ENCODE assay signal across 8 cellular contexts in genomic region chr5:94618493-94619328, GRCh38. TPM values are rescaled to one million over a fixed set of nuclear protein-coding genes. Genes with fewer than 3 reads are reported as not detected.
DNase-seq lines count a peak whose midpoint lies in the region; FAIRE-seq and TF ChIP-seq lines count a peak whose summit lies in the region.

KIAA0825 (minus strand) TSS chr5:94618604; CDS start chr5:94537126, 81,478 bp downstream.
SLF1 (plus strand) TSS chr5:94618669; CDS start chr5:94628811, 10,142 bp downstream.

- DNase-seq in ELR (ENCODE audit: low read depth) (peak; percentile 92), H54 (ENCODE audit: insufficient read length, low spot score) (peak; percentile 65), activated gamma-delta T cell (lab: John Stamatoyannopoulos, UW) (peak; percentile 62), foreskin fibroblast (peak; percentile 84 to 95), neural crest cell (ENCODE audit: low read depth, low spot score) (peak; percentile 73), stomach (peak; percentile 90)

- no peaks in the 10 kb centered on the region for H3K9me2 ChIP-seq in Loucy (replicated peaks; ENCODE audit: low read depth, low read length)

- no peaks in the 10 kb centered on the region for H3K9me3 Mint-ChIP-seq in neural crest cell

- H3K4me3 ChIP-seq in Loucy (ENCODE audit: low read length, poor library complexity, severe bottlenecking) (peak within 1 kb of the TSS; percentile 84), foreskin fibroblast (ENCODE audit: low read depth in 1 of 2, low read length in 2 of 2) (peak within 1 kb of the TSS; percentile 82 to 86), stomach (peak within 1 kb of the TSS; percentile 70 to 97 (median 84))

- H3K27ac Mint-ChIP-seq in neural crest cell (ENCODE audit: unreplicated experiment) = peak within 1 kb of the TSS; percentile 93

- intact Hi-C loops in stomach (cut with DNase I; ENCODE audit: low total_unique reads) = no loop called here

- no peaks in the 10 kb centered on the region for H3K27me3 Mint-ChIP-seq in neural crest cell (ENCODE audit: low read depth)

- TF ChIP-seq POLR2A in H54 (IDR thresholded peaks at IDR 0.05; ENCODE audit: low read depth, low read length) (peak; percentile 87), Raji (IDR thresholded peaks at IDR 0.05; ENCODE audit: insufficient read depth, low read depth, low read length) (peak; percentile 90), stomach (IDR thresholded peaks at IDR 0.05) (no peak)

- H3K4me1 ChIP-seq in Loucy (ENCODE audit: insufficient read depth, low read length, poor library complexity, severe bottlenecking) (peaks cover 18% of the 10 kb centered on the region), stomach (peaks cover 6 to 41% (median 20%) of the 10 kb centered on the region in 4 donors)

- peaks cover 19% of the 10 kb centered on the region for H3K79me2 ChIP-seq in Loucy (ENCODE audit: insufficient read depth, low read length)

- no peaks in the 10 kb centered on the region for H3K9me3 ChIP-seq in Loucy (ENCODE audit: insufficient read depth, low read depth, low read length)
- H3K9me3 ChIP-seq in stomach = no peaks in the 10 kb centered on the region

- peak within 1 kb of the TSS; percentile 82 for H3K4me2 ChIP-seq in Loucy (ENCODE audit: low read depth, low read length, poor library complexity, severe bottlenecking)

- 0 to 1% (median 0%) methylated on average over 37 to 63 of the region's 63 CpGs for WGBS in stomach, 5 donors

- H3K27ac ChIP-seq in stomach = peak within 1 kb of the TSS; percentile 68 to 87 (median 83)

- peak; percentile 61 for FAIRE-seq in H54 (lab: Jason Lieb, UNC)

- no peaks in the 10 kb centered on the region for H3K27me3 ChIP-seq in Loucy (ENCODE audit: insufficient read depth, low read length, poor library complexity, severe bottlenecking)
- no peaks in the 10 kb centered on the region for H3K27me3 ChIP-seq in stomach

- H3K36me3 ChIP-seq in Loucy (ENCODE audit: insufficient read depth, low read length) (no peaks in the 10 kb centered on the region), stomach (no peaks in the 10 kb centered on the region)

- peaks cover 25% of the 10 kb centered on the region for H4K20me1 ChIP-seq in Loucy (ENCODE audit: insufficient read depth, low read length, poor library complexity, severe bottlenecking)

- no peaks in the 10 kb centered on the region for H3F3A ChIP-seq in Loucy (ENCODE audit: low read depth)

- H3K4me1 Mint-ChIP-seq in neural crest cell = peaks cover 40% of the 10 kb centered on the region

- H3K9ac ChIP-seq in Loucy (ENCODE audit: low read depth, low read length, poor library complexity, severe bottlenecking) = peak within 1 kb of the TSS; percentile 65

- no peak for TF ChIP-seq EP300 in stomach (IDR thresholded peaks at IDR 0.05)

- peak within 1 kb of the TSS; percentile 98 for H3K4me3 Mint-ChIP-seq in neural crest cell

- H3K36me3 Mint-ChIP-seq in neural crest cell (ENCODE audit: low read depth) = no peaks in the 10 kb centered on the region

- peak within 1 kb of the TSS; percentile 98 for H2AFZ ChIP-seq in Loucy (ENCODE audit: low read length)

- no peak for TF ChIP-seq CTCF in Loucy (conservative IDR thresholded peaks at IDR 0.05; ENCODE audit: low read length)
- TF ChIP-seq CTCF in foreskin fibroblast (IDR thresholded peaks at IDR 0.05; ENCODE audit: low read depth, low read length) = no peak
- no peak for TF ChIP-seq CTCF in neural crest cell (conservative IDR thresholded peaks at IDR 0.05)
- TF ChIP-seq CTCF in stomach (IDR thresholded peaks at IDR 0.05) = peak in 1 of 7 experiments; percentile 18

RNA-seq across cellular contexts. Expression of gene KIAA0825, which starts in this region (rescaled TPM):
- total RNA-seq in neural crest cell = 3.4 and 3.5 TPM in 2 replicates
- 10 to 100 TPM in 1 of 5 donors, 1 to 10 TPM in 3, under 1 TPM in 1; 0.29 to 15.6 (median 4.9) TPM for total RNA-seq in stomach
- under 1 TPM; 0.37 to 0.61 (median 0.55) TPM for polyA plus RNA-seq in stomach

RNA-seq across cellular contexts. Expression of gene SLF1, which starts in this region (rescaled TPM):
- total RNA-seq in neural crest cell (17.0 and 18.6 TPM in 2 replicates), stomach (10 to 100 TPM in 3 of 5 donors, 1 to 10 TPM in 1, under 1 TPM in 1; 0.58 to 53.1 (median 17.6) TPM)
- 1 to 10 TPM in 2 of 3 donors, under 1 TPM in 1; 1.00 to 4.4 (median 1.1) TPM for polyA plus RNA-seq in stomach

Comparison
In these comparisons a context has a peak if more than half of its experiments do, and no peak if none do; other contexts are left out.
1. Peak in every context shown above with its lines: DNase-seq, H3K4me3 ChIP-seq and H3K27ac ChIP-seq.
2. POLR2A ChIP-seq: peak in H54 (single experiment) and Raji (single experiment); none in stomach (0 of 4).